ENCODE assay signal across 1 cellular context in the genomic region with DNA sequence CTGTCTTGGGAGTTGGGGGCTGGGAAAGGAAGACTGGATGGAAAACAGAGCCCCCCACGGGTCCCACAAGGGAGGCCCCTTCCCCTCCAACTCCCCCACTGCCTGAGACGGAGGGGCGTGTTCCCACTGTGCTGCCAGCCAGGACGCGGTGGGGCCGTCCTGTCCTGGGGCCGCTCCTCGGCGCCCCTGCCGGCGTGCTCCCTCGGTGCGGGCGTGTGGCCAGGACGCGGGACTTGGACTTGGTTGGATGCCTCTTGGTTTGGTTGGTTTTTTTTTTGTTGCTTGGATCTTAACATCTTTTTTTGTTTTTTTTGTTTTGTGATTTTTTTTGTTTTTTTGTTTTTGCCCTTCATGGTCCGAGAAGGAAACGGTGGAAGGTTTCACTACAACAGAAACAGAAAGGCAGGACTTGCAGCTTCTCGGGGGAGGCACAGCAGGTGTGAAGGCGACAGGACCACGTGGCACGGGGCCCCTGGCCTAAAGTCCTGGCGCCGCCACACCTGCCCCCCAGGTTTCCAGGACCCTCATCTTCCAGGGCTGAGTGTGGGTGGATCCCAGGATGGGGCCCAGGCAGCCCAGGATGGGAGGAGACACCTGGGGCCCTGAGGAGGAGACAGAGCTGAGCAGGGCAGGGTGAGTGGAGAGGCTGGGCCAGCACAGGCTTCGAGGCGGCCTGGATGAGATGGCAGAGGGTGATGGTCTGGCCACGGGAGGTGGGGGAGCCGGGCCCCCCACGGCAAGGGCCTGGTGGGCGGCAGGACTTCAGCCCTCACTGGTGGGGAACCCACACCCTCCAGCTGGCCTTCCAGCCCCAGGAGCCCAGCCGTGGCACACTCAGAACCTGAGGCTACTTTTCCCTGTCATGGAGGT.
A peak's percentile ranks its signal among the peaks of the same experiment; 100 is the strongest.
TF ChIP-seq lines count a peak whose summit lies in the region.

No MANE protein-coding gene starts in this region.

TF ChIP-seq in K562, 482 proteins besides CTCF, POLR2A, EP300 and RAD21:
- TF ChIP-seq ETV6 (IDR thresholded peaks at IDR 0.05; ENCODE audit: borderline replicate concordance in 1 of 2, low read depth in 2 of 2, low read length in 1 of 2), result no peak
- TF ChIP-seq ETV6 (CRISPR knock-in tag; IDR thresholded peaks at IDR 0.05; ENCODE audit: borderline replicate concordance), result no peak
- TF ChIP-seq NCOA6 (IDR thresholded peaks at IDR 0.05), result no peak
- TF ChIP-seq SREBF2 (CRISPR knock-in tag; IDR thresholded peaks at IDR 0.05), result no peak
- TF ChIP-seq, protein P1, sequence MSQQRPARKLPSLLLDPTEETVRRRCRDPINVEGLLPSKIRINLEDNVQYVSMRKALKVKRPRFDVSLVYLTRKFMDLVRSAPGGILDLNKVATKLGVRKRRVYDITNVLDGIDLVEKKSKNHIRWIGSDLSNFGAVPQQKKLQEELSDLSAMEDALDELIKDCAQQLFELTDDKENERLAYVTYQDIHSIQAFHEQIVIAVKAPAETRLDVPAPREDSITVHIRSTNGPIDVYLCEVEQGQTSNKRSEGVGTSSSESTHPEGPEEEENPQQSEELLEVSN (IDR thresholded peaks at IDR 0.05; ENCODE audit: borderline replicate concordance in 1 of 2, extremely low read depth in 1 of 2, insufficient read depth in 1 of 2, insufficient read length in 1 of 2, low read depth in 1 of 2, low read length in 1 of 2, poor library complexity in 1 of 2, severe bottlenecking in 1 of 2), result peak in 1 of 2 experiments; percentile 30
- no peak for TF ChIP-seq ETV5 (CRISPR knock-in tag; IDR thresholded peaks at IDR 0.05; ENCODE audit: low read depth)
- TF ChIP-seq SMARCE1 (IDR thresholded peaks at IDR 0.05), result no peak
- no peak for TF ChIP-seq ZNF165 (CRISPR knock-in tag; IDR thresholded peaks at IDR 0.05; ENCODE audit: borderline replicate concordance)
- 0 out of 2 replicates have a peak, but pooled peaks have one; percentile 19 for TF ChIP-seq SAFB (IDR thresholded peaks at IDR 0.05; ENCODE audit: borderline replicate concordance, low read depth, low read length)
- no peak for TF ChIP-seq CHCHD3 (CRISPR knock-in tag; IDR thresholded peaks at IDR 0.05)
- TF ChIP-seq, protein P2, sequence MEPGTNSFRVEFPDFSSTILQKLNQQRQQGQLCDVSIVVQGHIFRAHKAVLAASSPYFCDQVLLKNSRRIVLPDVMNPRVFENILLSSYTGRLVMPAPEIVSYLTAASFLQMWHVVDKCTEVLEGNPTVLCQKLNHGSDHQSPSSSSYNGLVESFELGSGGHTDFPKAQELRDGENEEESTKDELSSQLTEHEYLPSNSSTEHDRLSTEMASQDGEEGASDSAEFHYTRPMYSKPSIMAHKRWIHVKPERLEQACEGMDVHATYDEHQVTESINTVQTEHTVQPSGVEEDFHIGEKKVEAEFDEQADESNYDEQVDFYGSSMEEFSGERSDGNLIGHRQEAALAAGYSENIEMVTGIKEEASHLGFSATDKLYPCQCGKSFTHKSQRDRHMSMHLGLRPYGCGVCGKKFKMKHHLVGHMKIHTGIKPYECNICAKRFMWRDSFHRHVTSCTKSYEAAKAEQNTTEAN (CRISPR knock-in tag; IDR thresholded peaks at IDR 0.05), result no peak
- no peak for TF ChIP-seq AFF4 (CRISPR knock-in tag; IDR thresholded peaks at IDR 0.05)
- no peak for TF ChIP-seq CBX3 (IDR thresholded peaks at IDR 0.05; ENCODE audit: borderline replicate concordance in 1 of 2, low read length in 2 of 2)
- peak; percentile 20; the same call in 1 of the 2 replicates for TF ChIP-seq POLR2G (IDR thresholded peaks at IDR 0.05; ENCODE audit: low read depth, low read length)
- TF ChIP-seq BRF1 (IDR thresholded peaks at IDR 0.05; ENCODE audit: borderline replicate concordance, extremely low read depth, insufficient read length), result no peak
- no peak for TF ChIP-seq SRSF3 (IDR thresholded peaks at IDR 0.05; ENCODE audit: insufficient read depth, low read length)
